ENCODE assay signal across 11 cellular contexts in genomic region chr6:43953794-43954310, GRCh38.
DNase-seq lines count a peak whose midpoint lies in the region; ATAC-seq and TF ChIP-seq lines count a peak whose summit lies in the region.
"Had no signal": no experiment of that assay in that cellular context is flagged by ENCODE, and none has a peak within 500 bp of the region (broad histone marks: within the 10 kb centered on the region; RNA-seq: fewer than 3 reads in every experiment).

No MANE protein-coding gene starts in this region.

- peak; percentile 53 for TF ChIP-seq CTCF in AG09309 (IDR thresholded peaks at IDR 0.05; ENCODE audit: control insufficient read depth, insufficient read depth, low read depth, low read length, missing control alignments)
- TF ChIP-seq CTCF in LNCaP clone FGC (IDR thresholded peaks at IDR 0.05; ENCODE audit: control insufficient read depth, extremely low read depth, insufficient read depth) = peak; percentile 41
- peak; percentile 53 for TF ChIP-seq CTCF in epithelial cell of proximal tubule (conservative IDR thresholded peaks at IDR 0.05; ENCODE audit: low read depth, low read length)
- TF ChIP-seq CTCF in lower leg skin (IDR thresholded peaks at IDR 0.05) = no peak

- TF ChIP-seq POLR2A in lower leg skin (IDR thresholded peaks at IDR 0.05) = no peak

- WGBS in lower leg skin, 2 donors = 59 to 73% methylated on average over 3 to 8 of the region's 8 CpGs

- H3K4me3 ChIP-seq in AG09309 (ENCODE audit: control insufficient read depth, low read depth, low read length) (no peak overlapping the region), LNCaP clone FGC (ENCODE audit: low read depth, low read length) (no peak overlapping the region), epithelial cell of proximal tubule (ENCODE audit: low read depth, low read length) (no peak overlapping the region), lower leg skin (ENCODE audit: low read depth, poor library complexity, severe bottlenecking) (no peak overlapping the region)
- H3K4me3 ChIP-seq: esophagus squamous epithelium had no signal

- intact Hi-C loops in lower leg skin (cut with DNase I; ENCODE audit: low total_unique reads) = no loop called here

- ATAC-seq in GM21528 (IDR thresholded peaks at IDR 0.05; ENCODE audit: low FRiP score, unreplicated experiment) (no peak), GM21381 (IDR thresholded peaks at IDR 0.05; ENCODE audit: unreplicated experiment) (no peak)
- ATAC-seq: naive thymus-derived CD4-positive, alpha-beta T cell had no signal

- no peak for DNase-seq in AG09309 (ENCODE audit: low read depth)
- no peak for DNase-seq in LNCaP clone FGC (ENCODE audit: low read depth)
- DNase-seq in epithelial cell of proximal tubule (ENCODE audit: low read depth) = no peak
- peak; percentile 12 to 80 for DNase-seq in lower leg skin (ENCODE audit: low spot score in 2 of 2)
- DNase-seq in middle frontal gyrus (ENCODE audit: extremely low spot score, low spot score) = no peak
- DNase-seq in SIG-M5 treated with dmso at 0.1 percent for 504 hours (lab: John Stamatoyannopoulos, UW; ENCODE audit: unreplicated experiment) = no peak
- DNase-seq: activated naive CD8-positive, alpha-beta T cell treated with anti-CD3 and anti-CD28 coated beads for 36 hours; esophagus squamous epithelium had no signal

Comparison
In these comparisons a context has a peak if more than half of its experiments do, and no peak if none do; other contexts are left out.
1. DNase-seq: peak in lower leg skin (2 of 2); none in AG09309 (single experiment), LNCaP clone FGC (single experiment), epithelial cell of proximal tubule (single experiment), middle frontal gyrus (single experiment) and SIG-M5 treated with dmso at 0.1 percent for 504 hours (single experiment).
2. CTCF ChIP-seq: peak in AG09309 (single experiment), LNCaP clone FGC (single experiment) and epithelial cell of proximal tubule (single experiment); none in lower leg skin (0 of 3).